In the genomic region with DNA sequence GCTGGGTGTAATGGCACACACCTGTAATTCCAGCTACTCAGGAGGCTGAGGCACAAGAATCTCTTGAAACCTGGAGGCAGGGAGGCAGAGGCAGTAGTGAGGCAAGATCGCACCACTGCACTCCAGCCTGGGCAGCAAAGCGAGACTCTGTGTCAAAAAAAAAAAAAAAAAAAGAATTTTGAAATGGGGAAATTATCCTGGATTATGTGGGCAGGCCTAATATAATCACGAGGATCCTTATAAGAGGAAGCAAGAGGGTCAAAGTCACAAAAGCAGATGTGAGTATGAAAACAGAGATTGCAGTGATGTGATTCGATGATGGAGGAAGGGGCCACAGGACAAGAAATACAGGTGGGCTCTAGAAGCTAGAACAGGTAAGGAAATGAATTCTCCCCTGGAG, we compare ENCODE assay signal across 18 cellular contexts.
"Had no signal": no experiment of that assay in that cellular context is flagged by ENCODE, and none has a peak within 500 bp of the region (broad histone marks: within the 10 kb centered on the region; RNA-seq: fewer than 3 reads in every experiment).

No MANE protein-coding gene starts in this region.

- H3K4me3 Mint-ChIP-seq: effector memory CD8-positive, alpha-beta T cell; naive thymus-derived CD4-positive, alpha-beta T cell; type B pancreatic cell had no signal

- H3K36me3 Mint-ChIP-seq: naive thymus-derived CD4-positive, alpha-beta T cell; type B pancreatic cell had no signal

- H3K9me3 Mint-ChIP-seq: effector memory CD8-positive, alpha-beta T cell; naive thymus-derived CD4-positive, alpha-beta T cell; type B pancreatic cell had no signal

- H3K4me1 Mint-ChIP-seq: naive thymus-derived CD4-positive, alpha-beta T cell had no signal

- H3K27ac ChIP-seq: epithelial cell of prostate, esophagus muscularis mucosa, gastrocnemius medialis, neutrophil, sigmoid colon, uterus had no signal

- H3K36me3 ChIP-seq: esophagus muscularis mucosa, gastrocnemius medialis, neutrophil, sigmoid colon, uterus had no signal

- H3K27me3 ChIP-seq: esophagus muscularis mucosa, gastrocnemius medialis, neutrophil, sigmoid colon, uterus had no signal

- H3K4me1 ChIP-seq: esophagus muscularis mucosa, gastrocnemius medialis, sigmoid colon, uterus had no signal

- H3K27ac Mint-ChIP-seq: effector memory CD8-positive, alpha-beta T cell; naive thymus-derived CD4-positive, alpha-beta T cell; type B pancreatic cell had no signal

- ATAC-seq: effector memory CD8-positive, alpha-beta T cell; gastrocnemius medialis; left lobe of liver; naive thymus-derived CD4-positive, alpha-beta T cell had no signal

- H3K27me3 Mint-ChIP-seq: type B pancreatic cell had no signal

- H3K9me3 ChIP-seq: esophagus muscularis mucosa, gastrocnemius medialis, neutrophil, sigmoid colon, uterus had no signal

- DNase-seq: cortex of kidney; effector memory CD8-positive, alpha-beta T cell; gastrocnemius medialis; glutamatergic neuron; islet precursor cell; mesenchymal stem cell; naive thymus-derived CD4-positive, alpha-beta T cell; posterior cingulate gyrus; sigmoid colon; stimulated activated CD4-positive, alpha-beta T cell treated with anti-CD3 and anti-CD28 coated beads, Interleukin-2, amount 100 ng/mL, for 24 hours; stimulated activated naive CD4-positive, alpha-beta T cell treated with Interleukin-2 at 50 U/mL for 16 hours; uterus had no signal

- H3K4me3 ChIP-seq: esophagus muscularis mucosa, gastrocnemius medialis, sigmoid colon, skin epidermis, uterus had no signal
